Comparison of ENCODE assay signal across 18 cellular contexts in genomic region chr1:4005431-4005830, GRCh38.
"Had no signal": no experiment of that assay in that cellular context is flagged by ENCODE, and none has a peak within 500 bp of the region (broad histone marks: within the 10 kb centered on the region; RNA-seq: fewer than 3 reads in every experiment).

No MANE protein-coding gene starts in this region.

- H3K4me3 ChIP-seq: heart left ventricle, mucosa of descending colon, sigmoid colon, skin epidermis had no signal

- H3K36me3 ChIP-seq: heart left ventricle, sigmoid colon had no signal

- FAIRE-seq: endometrium, frontal cortex, islet of Langerhans, urothelium cell line had no signal

- DNase-seq: effector memory CD4-positive, alpha-beta T cell; heart left ventricle; hippocampal formation; mammary epithelial cell; mucosa of descending colon; occipital lobe; sigmoid colon; stimulated activated CD4-positive, alpha-beta T cell treated with anti-CD3 and anti-CD28 coated beads, Interleukin-2, amount 100 ng/mL, for 24 hours; stimulated activated CD4-positive, alpha-beta T cell treated with anti-CD3 and anti-CD28 coated beads, Interleukin-4, amount 100 ng/mL, for 4 hours; stimulated activated naive CD4-positive, alpha-beta T cell treated with Interleukin-2 at 50 U/mL for 16 hours; trophoblast cell had no signal

- H3K4me1 ChIP-seq: heart left ventricle, sigmoid colon had no signal

- ATAC-seq: esophagus mucosa, heart left ventricle, left lobe of liver, mucosa of descending colon had no signal

- H3K27ac ChIP-seq: heart left ventricle, sigmoid colon, skin epidermis had no signal
